Comparison of ENCODE assay signal across 1 cellular context in genomic region chr16:582218-582613, GRCh38.
TF ChIP-seq lines count a peak whose summit lies in the region.

No MANE protein-coding gene starts in this region.

TF ChIP-seq in HEK293, 187 proteins besides CTCF, POLR2A, EP300 and RAD21 (continued from another document):
- TF ChIP-seq PRDM2 (tag by site-specific recombination; IDR thresholded peaks at IDR 0.05; ENCODE audit: borderline replicate concordance) (no peak), ZNF514 (tag by site-specific recombination; IDR thresholded peaks at IDR 0.05) (no peak), ZNF585B (tag by site-specific recombination; IDR thresholded peaks at IDR 0.05) (no peak), BCL11B (tag by site-specific recombination; IDR thresholded peaks at IDR 0.05; ENCODE audit: low read depth) (no peak), ZNF335 (tag by site-specific recombination; conservative IDR thresholded peaks at IDR 0.05) (no peak), ZNF473 (tag by site-specific recombination; IDR thresholded peaks at IDR 0.05) (no peak), GLIS2 (tag by site-specific recombination; IDR thresholded peaks at IDR 0.05) (peak; percentile 54)
- TF ChIP-seq, protein P1, sequence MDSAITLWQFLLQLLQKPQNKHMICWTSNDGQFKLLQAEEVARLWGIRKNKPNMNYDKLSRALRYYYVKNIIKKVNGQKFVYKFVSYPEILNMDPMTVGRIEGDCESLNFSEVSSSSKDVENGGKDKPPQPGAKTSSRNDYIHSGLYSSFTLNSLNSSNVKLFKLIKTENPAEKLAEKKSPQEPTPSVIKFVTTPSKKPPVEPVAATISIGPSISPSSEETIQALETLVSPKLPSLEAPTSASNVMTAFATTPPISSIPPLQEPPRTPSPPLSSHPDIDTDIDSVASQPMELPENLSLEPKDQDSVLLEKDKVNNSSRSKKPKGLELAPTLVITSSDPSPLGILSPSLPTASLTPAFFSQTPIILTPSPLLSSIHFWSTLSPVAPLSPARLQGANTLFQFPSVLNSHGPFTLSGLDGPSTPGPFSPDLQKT (IDR thresholded peaks at IDR 0.05; ENCODE audit: borderline replicate concordance, low read depth, low read length) = no peak
- TF ChIP-seq, protein P2, sequence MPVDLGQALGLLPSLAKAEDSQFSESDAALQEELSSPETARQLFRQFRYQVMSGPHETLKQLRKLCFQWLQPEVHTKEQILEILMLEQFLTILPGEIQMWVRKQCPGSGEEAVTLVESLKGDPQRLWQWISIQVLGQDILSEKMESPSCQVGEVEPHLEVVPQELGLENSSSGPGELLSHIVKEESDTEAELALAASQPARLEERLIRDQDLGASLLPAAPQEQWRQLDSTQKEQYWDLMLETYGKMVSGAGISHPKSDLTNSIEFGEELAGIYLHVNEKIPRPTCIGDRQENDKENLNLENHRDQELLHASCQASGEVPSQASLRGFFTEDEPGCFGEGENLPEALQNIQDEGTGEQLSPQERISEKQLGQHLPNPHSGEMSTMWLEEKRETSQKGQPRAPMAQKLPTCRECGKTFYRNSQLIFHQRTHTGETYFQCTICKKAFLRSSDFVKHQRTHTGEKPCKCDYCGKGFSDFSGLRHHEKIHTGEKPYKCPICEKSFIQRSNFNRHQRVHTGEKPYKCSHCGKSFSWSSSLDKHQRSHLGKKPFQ (tag by site-specific recombination; IDR thresholded peaks at IDR 0.05) = no peak
TF ChIP-seq in HEK293: peak in this region for 5.
